37 cellular contexts compared by ENCODE assay signal in genomic region chr6:16564430-16564829, GRCh38.
DNase-seq lines count a peak whose midpoint lies in the region; ATAC-seq and TF ChIP-seq lines count a peak whose summit lies in the region.
"Had no signal": no experiment of that assay in that cellular context is flagged by ENCODE, and none has a peak within 500 bp of the region (broad histone marks: within the 10 kb centered on the region; RNA-seq: fewer than 3 reads in every experiment).

No MANE protein-coding gene starts in this region.

- no peaks in the 10 kb centered on the region for H3K27me3 Mint-ChIP-seq in neural progenitor cell (ENCODE audit: insufficient read depth, low read depth)
- H3K27me3 Mint-ChIP-seq: activated T-helper 17 cell treated with anti-CD3 and anti-CD28 coated beads, Interleukin-2, amount 50 U/mL, for 72 hours; CD4-positive, CD25-positive, alpha-beta regulatory T cell; effector memory CD8-positive, alpha-beta T cell; natural killer cell treated with Interleukin-12 subunit alpha and Interleukin-12 subunit beta and Interleukin-15 and Interleukin-18, amount 100 ng/mL, for 72 hours; stimulated activated naive CD8-positive, alpha-beta T cell treated with anti-CD3 and anti-CD28 coated beads, Interleukin-15, Interleukin-2, amounts not matched to agents 100 ng/mL and 50 ng/mL, for 24 hours had no signal

- H2AFZ ChIP-seq in neural progenitor cell (replicated peaks) = no peak overlapping the region

- H3K4me1 Mint-ChIP-seq in neural progenitor cell = no peaks in the 10 kb centered on the region

- in situ Hi-C loops in brain microvascular endothelial cell (cut with HindIII; ENCODE audit: low pct_ligation_motif_present, low sequenced_read_pairs) = no loop called here

- peaks cover 0 to 53% (median 0%) of the 10 kb centered on the region in 11 experiments; a peak in 4 of 22 replicates for H3K36me3 ChIP-seq in BLaER1 treated with 17β-estradiol and CSF1 and Interleukin-3, amounts not matched to agents 10 nM and 100 nM
- H3K36me3 ChIP-seq in brain microvascular endothelial cell (replicated peaks) (no peaks in the 10 kb centered on the region), neural progenitor cell (no peaks in the 10 kb centered on the region)
- H3K36me3 ChIP-seq: colonic mucosa, heart right ventricle, lower lobe of right lung, pancreas, Peyer's patch, thoracic aorta, WERI-Rb-1 had no signal

- no peaks in the 10 kb centered on the region for H3F3A ChIP-seq in neural progenitor cell (ENCODE audit: low read depth)

- H3K27ac ChIP-seq in BLaER1 treated with 17β-estradiol and CSF1 and Interleukin-3, amounts not matched to agents 10 nM and 100 nM = no peak overlapping the region
- peak overlapping the region; percentile 23 for H3K27ac ChIP-seq in brain microvascular endothelial cell
- no peak overlapping the region for H3K27ac ChIP-seq in neural progenitor cell
- H3K27ac ChIP-seq: colonic mucosa, heart right ventricle, lower lobe of right lung, pancreas, Peyer's patch, thoracic aorta, WERI-Rb-1 had no signal

- H3K79me2 ChIP-seq in neural progenitor cell (ENCODE audit: low read depth) = no peaks in the 10 kb centered on the region

- H3K4me2 ChIP-seq in BLaER1 treated with 17β-estradiol and CSF1 and Interleukin-3, amounts not matched to agents 10 nM and 100 nM = peak overlapping the region in 7 of 11 experiments; percentile 1 to 65 (median 50); a peak in 14 of 22 replicates
- no peak overlapping the region for H3K4me2 ChIP-seq in neural progenitor cell

- no peaks in the 10 kb centered on the region for H3K9me3 Mint-ChIP-seq in neural progenitor cell
- H3K9me3 Mint-ChIP-seq: activated T-helper 17 cell treated with anti-CD3 and anti-CD28 coated beads, Interleukin-2, amount 50 U/mL, for 72 hours; CD4-positive, CD25-positive, alpha-beta regulatory T cell; effector memory CD8-positive, alpha-beta T cell; natural killer cell treated with Interleukin-12 subunit alpha and Interleukin-12 subunit beta and Interleukin-15 and Interleukin-18, amount 100 ng/mL, for 72 hours; stimulated activated naive CD8-positive, alpha-beta T cell treated with anti-CD3 and anti-CD28 coated beads, Interleukin-15, Interleukin-2, amounts not matched to agents 100 ng/mL and 50 ng/mL, for 24 hours had no signal

- no peaks in the 10 kb centered on the region for H3K36me3 Mint-ChIP-seq in neural progenitor cell
- H3K36me3 Mint-ChIP-seq: natural killer cell treated with Interleukin-12 subunit alpha and Interleukin-12 subunit beta and Interleukin-15 and Interleukin-18, amount 100 ng/mL, for 72 hours had no signal

- ATAC-seq in sciatic nerve = no peak
- ATAC-seq: activated CD8-positive, alpha-beta T cell treated with anti-CD3 and anti-CD28 coated beads, Interleukin-2, amount 10 ng/mL, durations not matched to agents 7 days and 5 days; activated T-helper 17 cell treated with anti-CD3 and anti-CD28 coated beads, Interleukin-2, amount 50 U/mL, for 72 hours; effector memory CD8-positive, alpha-beta T cell; GM12878; HCT116; K562; lower lobe of right lung; natural killer cell treated with Interleukin-12 subunit alpha and Interleukin-12 subunit beta and Interleukin-15 and Interleukin-18, amount 100 ng/mL, for 72 hours; pancreas; right cardiac atrium had no signal

- H3K27ac Mint-ChIP-seq in neural progenitor cell = no peak overlapping the region
- H3K27ac Mint-ChIP-seq: activated CD8-positive, alpha-beta T cell treated with anti-CD3 and anti-CD28 coated beads, Interleukin-2, amount 10 ng/mL, durations not matched to agents 7 days and 5 days; activated T-helper 17 cell treated with anti-CD3 and anti-CD28 coated beads, Interleukin-2, amount 50 U/mL, for 72 hours; natural killer cell treated with Interleukin-12 subunit alpha and Interleukin-12 subunit beta and Interleukin-15 and Interleukin-18, amount 100 ng/mL, for 72 hours; stimulated activated naive CD8-positive, alpha-beta T cell treated with anti-CD3 and anti-CD28 coated beads, Interleukin-15, Interleukin-2, amounts not matched to agents 100 ng/mL and 50 ng/mL, for 24 hours had no signal

- peaks cover 0 to 67% (median 0%) of the 10 kb centered on the region in 11 experiments; a peak in 3 of 22 replicates for H4K20me1 ChIP-seq in BLaER1 treated with 17β-estradiol and CSF1 and Interleukin-3, amounts not matched to agents 10 nM and 100 nM
- H4K20me1 ChIP-seq in neural progenitor cell (ENCODE audit: low read depth) = no peaks in the 10 kb centered on the region

- TF ChIP-seq CTCF in brain microvascular endothelial cell (IDR thresholded peaks at IDR 0.05; ENCODE audit: low read depth, low read length, missing control alignments) (no peak), neural progenitor cell (IDR thresholded peaks at IDR 0.05) (no peak)

- no peaks in the 10 kb centered on the region for H3K9me3 ChIP-seq in BLaER1 treated with 17β-estradiol and CSF1 and Interleukin-3, amounts not matched to agents 10 nM and 100 nM (replicated peaks in 1 of 11)
- no peaks in the 10 kb centered on the region for H3K9me3 ChIP-seq in neural progenitor cell (ENCODE audit: low read depth)
- H3K9me3 ChIP-seq: colonic mucosa, heart right ventricle, lower lobe of right lung, pancreas, Peyer's patch, thoracic aorta had no signal

- peaks cover 4 to 18% (median 11%) of the 10 kb centered on the region in 10 experiments for H3K4me1 ChIP-seq in BLaER1 treated with 17β-estradiol and CSF1 and Interleukin-3, amounts not matched to agents 10 nM and 100 nM
- no peaks in the 10 kb centered on the region for H3K4me1 ChIP-seq in neural progenitor cell
- H3K4me1 ChIP-seq: lower lobe of right lung, Peyer's patch had no signal

- H3K27me3 ChIP-seq in BLaER1 treated with 17β-estradiol and CSF1 and Interleukin-3, amounts not matched to agents 10 nM and 100 nM = no peaks in the 10 kb centered on the region
- H3K27me3 ChIP-seq in brain microvascular endothelial cell (replicated peaks) (no peaks in the 10 kb centered on the region), neural progenitor cell (no peaks in the 10 kb centered on the region)
- H3K27me3 ChIP-seq: colonic mucosa, heart right ventricle, pancreas, Peyer's patch had no signal

- no peak overlapping the region for H3K4me3 Mint-ChIP-seq in neural progenitor cell
- H3K4me3 Mint-ChIP-seq: activated CD8-positive, alpha-beta T cell treated with anti-CD3 and anti-CD28 coated beads, Interleukin-2, amount 10 ng/mL, durations not matched to agents 7 days and 5 days; activated T-helper 17 cell treated with anti-CD3 and anti-CD28 coated beads, Interleukin-2, amount 50 U/mL, for 72 hours; CD4-positive, CD25-positive, alpha-beta regulatory T cell; effector memory CD8-positive, alpha-beta T cell; natural killer cell treated with Interleukin-12 subunit alpha and Interleukin-12 subunit beta and Interleukin-15 and Interleukin-18, amount 100 ng/mL, for 72 hours; stimulated activated naive CD8-positive, alpha-beta T cell treated with anti-CD3 and anti-CD28 coated beads, Interleukin-15, Interleukin-2, amounts not matched to agents 100 ng/mL and 50 ng/mL, for 24 hours had no signal

- intact Hi-C loops in sciatic nerve (cut with DNase I) = no loop called here
- intact Hi-C loops in posterior vena cava (cut with DNase I) = loop anchor here in 1 of 2 donors (10.0 kb wide), 1 partner anchor 200 kb away; the partner anchor contains the start of gene ATXN1
- intact Hi-C loops in head of caudate nucleus (cut with DNase I) = no loop called here

- H3K9ac ChIP-seq in BLaER1 treated with 17β-estradiol and CSF1 and Interleukin-3, amounts not matched to agents 10 nM and 100 nM = no peak overlapping the region
- H3K9ac ChIP-seq in neural progenitor cell = no peak overlapping the region

- H3K4me3 ChIP-seq in BLaER1 treated with 17β-estradiol and CSF1 and Interleukin-3, amounts not matched to agents 10 nM and 100 nM = no peak overlapping the region
- H3K4me3 ChIP-seq in brain microvascular endothelial cell (ENCODE audit: low read depth, low read length) = no peak overlapping the region
- no peak overlapping the region for H3K4me3 ChIP-seq in neural progenitor cell
- H3K4me3 ChIP-seq: colonic mucosa, GM12878, heart right ventricle, K562, lower lobe of right lung, pancreas, Peyer's patch, thoracic aorta had no signal

- DNase-seq in HT1080 (ENCODE audit: low read depth) = peak; percentile 7
- peak; percentile 52 for DNase-seq in brain microvascular endothelial cell
- peak; percentile 55 for DNase-seq in iris pigment epithelial cell (ENCODE audit: low read depth)
- DNase-seq in sciatic nerve (ENCODE audit: low spot score) = no peak
- DNase-seq in posterior vena cava (ENCODE audit: low spot score) = no peak
- DNase-seq in head of caudate nucleus = no peak
- DNase-seq in neural progenitor cell (ENCODE audit: low spot score) = no peak
- DNase-seq: 8988T; activated CD4-positive, alpha-beta T cell treated with anti-CD3 and anti-CD28 coated beads for 4 hours; activated CD8-positive, alpha-beta T cell treated with anti-CD3 and anti-CD28 coated beads, Interleukin-2, amount 10 ng/mL, durations not matched to agents 7 days and 5 days; activated naive CD4-positive, alpha-beta T cell treated with anti-CD3 and anti-CD28 coated beads, Interleukin-2, amount 50 U/mL, for 16 hours; amygdala; CD4-positive, CD25-positive, alpha-beta regulatory T cell; colonic mucosa; effector memory CD8-positive, alpha-beta T cell; foreskin fibroblast; heart right ventricle; kidney glomerular epithelial cell; lower lobe of right lung; NCI-H1092; NCI-H1694 treated with DMSO at 0.1 percent for 48 hours; NCI-H446 treated with DMSO at 0.1 percent for 48 hours; NCI-H774; pancreas; Peyer's patch; right cardiac atrium; SIG-M5; stimulated activated CD8-positive, alpha-beta memory T cell treated with anti-CD3 and anti-CD28 coated beads, Interleukin-4, amount 100 ng/mL, for 48 hours; WERI-Rb-1 had no signal

Comparison
In these comparisons a context has a peak if more than half of its experiments do, and no peak if none do; other contexts are left out.
1. DNase-seq: peak in HT1080 (single experiment), brain microvascular endothelial cell (single experiment) and iris pigment epithelial cell (single experiment); none in sciatic nerve (single experiment), posterior vena cava (single experiment), head of caudate nucleus (0 of 42) and neural progenitor cell (single experiment).